Comparison of ENCODE assay signal across 8 cellular contexts in genomic region chr3:48847053-48847585, GRCh38.
DNase-seq lines count a peak whose midpoint lies in the region; ATAC-seq and FAIRE-seq lines count a peak whose summit lies in the region.

No MANE protein-coding gene starts in this region.

- no peak for DNase-seq in GM18507 (ENCODE audit: extremely low spot score, insufficient read length, low read depth)
- DNase-seq in NCI-H2171 (lab: John Stamatoyannopoulos, UW): peak; percentile 50
- DNase-seq in activated CD4-positive, alpha-beta T cell treated with anti-CD3 and anti-CD28 coated beads for 1 hour: peak; percentile 26
- DNase-seq in cerebellar cortex (ENCODE audit: low spot score): peak; percentile 72
- DNase-seq in islet precursor cell: peak; percentile 87
- DNase-seq in stimulated activated CD4-positive, alpha-beta T cell treated with anti-CD3 and anti-CD28 coated beads, Interleukin-12 subunit alpha, Interleukin-12 subunit beta, amount 100 ng/mL, for 24 hours (ENCODE audit: low read depth in 2 of 2): peak; percentile 22 to 48
- no peak for DNase-seq in GM19240 (ENCODE audit: insufficient read length, low spot score)

- peak; percentile 24 for ATAC-seq in HG02973 (IDR thresholded peaks at IDR 0.05; ENCODE audit: unreplicated experiment)

- peak; percentile 70 for FAIRE-seq in GM18507 (lab: Jason Lieb, UNC)

Comparison
In these comparisons a context has a peak if more than half of its experiments do, and no peak if none do; other contexts are left out.
1. DNase-seq: peak in NCI-H2171 (single experiment), activated CD4-positive, alpha-beta T cell treated with anti-CD3 and anti-CD28 coated beads for 1 hour (single experiment), cerebellar cortex (single experiment), islet precursor cell (single experiment) and stimulated activated CD4-positive, alpha-beta T cell treated with anti-CD3 and anti-CD28 coated beads, Interleukin-12 subunit alpha, Interleukin-12 subunit beta, amount 100 ng/mL, for 24 hours (2 of 2); none in GM18507 (single experiment) and GM19240 (single experiment).